In genomic region chr7:104450861-104451260, GRCh38 we compare ENCODE assay signal across 32 cellular contexts.
"Had no signal": no experiment of that assay in that cellular context is flagged by ENCODE, and none has a peak within 500 bp of the region (broad histone marks: within the 10 kb centered on the region; RNA-seq: fewer than 3 reads in every experiment).

No MANE protein-coding gene starts in this region.

- H3K27me3 ChIP-seq: adrenal gland, ascending aorta, body of pancreas, brain microvascular endothelial cell, breast epithelium, cardiac muscle cell had no signal

- H3K9me3 ChIP-seq: body of pancreas, breast epithelium had no signal

- H3K4me1 ChIP-seq: adrenal gland, ascending aorta, body of pancreas, breast epithelium had no signal

- ATAC-seq: activated naive CD4-positive, alpha-beta T cell treated with anti-CD3 and anti-CD28 coated beads, Interleukin-2, amount 50 U/mL, for 72 hours; activated naive CD8-positive, alpha-beta T cell treated with anti-CD3 and anti-CD28 coated beads, Interleukin-2, amount 50 U/mL, for 24 hours; activated T-cell treated with anti-CD3 and anti-CD28 coated beads, Interleukin-2, amount 50 U/mL, for 4 hours; activated T-cell treated with anti-CD3 and anti-CD28 coated beads, Interleukin-2, amount 50 U/mL, for 72 hours; activated T-helper 17 cell treated with anti-CD3 and anti-CD28 coated beads, Interleukin-2, amount 50 U/mL, for 72 hours; body of pancreas had no signal

- H3K4me3 ChIP-seq: adrenal gland, ascending aorta, body of pancreas, breast epithelium, cardiac muscle cell had no signal

- H3K27ac ChIP-seq: adrenal gland, ascending aorta, body of pancreas, brain microvascular endothelial cell, breast epithelium, cardiac muscle cell had no signal

- DNase-seq: activated effector memory CD4-positive, alpha-beta T cell treated with anti-CD3 and anti-CD28 coated beads, Interleukin-2, amount 50 U/mL, for 16 hours; activated effector memory CD4-positive, alpha-beta T cell treated with Interleukin-2 at 50 U/mL for 16 hours; activated gamma-delta T cell; activated gamma-delta T cell treated with Interleukin-2 at 50 U/mL for 16 hours; activated naive CD4-positive, alpha-beta T cell; activated naive CD4-positive, alpha-beta T cell treated with anti-CD3 and anti-CD28 coated beads for 36 hours; activated naive CD4-positive, alpha-beta T cell treated with anti-CD3 and anti-CD28 coated beads, Interleukin-2, amount 10 ng/mL, durations not matched to agents 7 days and 5 days; activated naive CD4-positive, alpha-beta T cell treated with anti-CD3 and anti-CD28 coated beads, Interleukin-2, amount 50 U/mL, for 16 hours; activated naive CD4-positive, alpha-beta T cell treated with Interleukin-2 at 50 U/mL for 16 hours; activated naive CD8-positive, alpha-beta T cell treated with anti-CD3 and anti-CD28 coated beads for 36 hours; activated naive CD8-positive, alpha-beta T cell treated with anti-CD3 and anti-CD28 coated beads, Interleukin-2, amount 10 ng/mL, durations not matched to agents 7 days and 5 days; activated naive CD8-positive, alpha-beta T cell treated with anti-CD3 and anti-CD28 coated beads, Interleukin-2, amount 50 U/mL, for 24 hours; activated T-cell treated with anti-CD3 and anti-CD28 coated beads, Interleukin-2, amount 50 U/mL, for 1 hour; activated T-cell treated with anti-CD3 and anti-CD28 coated beads, Interleukin-2, amount 50 U/mL, for 24 hours; activated T-cell treated with anti-CD3 and anti-CD28 coated beads, Interleukin-2, amount 50 U/mL, for 4 hours; activated T-cell treated with anti-CD3 and anti-CD28 coated beads, Interleukin-2, amount 50 U/mL, for 48 hours; activated T-cell treated with anti-CD3 and anti-CD28 coated beads, Interleukin-2, amount 50 U/mL, for 72 hours; adrenal gland; amniotic stem cell; amygdala; anterior cingulate cortex; aorta; body of pancreas; brain microvascular endothelial cell; caudate nucleus; central memory CD4-positive, alpha-beta T cell; cerebellar nuclear complex had no signal

- H3K36me3 ChIP-seq: adrenal gland, ascending aorta, brain microvascular endothelial cell, breast epithelium, cardiac muscle cell had no signal
